ENCODE assay signal across 14 cellular contexts in the genomic region with DNA sequence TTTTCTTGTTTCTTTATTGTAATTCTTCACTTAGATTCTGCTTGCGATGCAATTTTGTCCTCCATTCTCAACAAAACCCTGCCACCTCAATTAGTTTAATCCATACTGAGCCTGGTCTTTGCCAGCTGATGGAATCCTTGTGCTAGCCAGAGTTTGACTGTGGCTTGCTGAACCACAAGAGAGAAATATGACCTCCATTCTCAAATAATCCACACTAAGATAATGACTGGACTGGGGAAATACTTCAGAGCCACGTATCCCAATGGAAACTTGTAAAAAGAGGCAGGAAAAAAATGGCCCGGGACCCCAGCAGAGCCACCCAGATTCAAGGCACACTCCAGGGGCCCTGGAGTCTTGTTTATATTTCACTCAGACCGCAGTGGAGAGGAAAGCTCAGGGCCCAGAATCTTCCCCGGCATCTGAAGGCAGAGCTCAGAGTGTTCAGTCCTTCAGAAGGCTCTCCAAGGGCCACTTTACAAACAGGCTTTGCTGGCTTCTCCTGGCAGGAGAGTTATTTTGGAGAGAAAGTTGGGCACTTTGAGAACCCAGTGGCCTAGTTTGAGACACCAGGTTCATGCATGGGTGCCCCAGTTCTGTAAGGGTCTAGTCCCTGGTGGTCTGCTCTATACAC.
"Had no signal": no experiment of that assay in that cellular context is flagged by ENCODE, and none has a peak within 500 bp of the region (broad histone marks: within the 10 kb centered on the region; RNA-seq: fewer than 3 reads in every experiment).

No MANE protein-coding gene starts in this region.

- H3K36me3 ChIP-seq: right atrium auricular region had no signal

- DNase-seq: activated B cell treated with CpG ODN at 0.5 μM for 24 hours; activated CD4-positive, alpha-beta T cell treated with anti-CD3 and anti-CD28 coated beads, Interleukin-2, amount 10 ng/mL, durations not matched to agents 24 days and 14 days; activated naive CD4-positive, alpha-beta T cell treated with anti-CD3 and anti-CD28 coated beads, Interleukin-2, amount 10 ng/mL, durations not matched to agents 7 days and 5 days; amniotic stem cell; foreskin keratinocyte; head of caudate nucleus; left colon; mesendoderm; stimulated activated CD4-positive, alpha-beta T cell treated with anti-CD3 and anti-CD28 coated beads, Interleukin-1b, Interleukin-23, amount 100 ng/mL, for 48 hours; stimulated activated naive B cell treated with anti-CD40 and anti-IgM and Interleukin-4, amounts not matched to agents 10 μg/mL and 1 μg/mL and 100 μg/mL, for 72 hours; T-helper 17 cell had no signal

- H3K27me3 ChIP-seq: right atrium auricular region had no signal

- H3K79me2 ChIP-seq: parathyroid adenoma had no signal

- H2AFZ ChIP-seq: parathyroid adenoma had no signal

- H3K4me1 ChIP-seq: foreskin keratinocyte, parathyroid adenoma had no signal

- ATAC-seq: activated T-helper 17 cell treated with anti-CD3 and anti-CD28 coated beads, Interleukin-2, amount 50 U/mL, for 72 hours; foreskin keratinocyte; left colon; stimulated activated naive B cell treated with anti-CD40 and anti-IgM and Interleukin-4, amounts not matched to agents 10 μg/mL and 1 μg/mL and 100 μg/mL, for 72 hours; T-helper 17 cell had no signal

- H3K9ac ChIP-seq: parathyroid adenoma had no signal

- H3K4me3 ChIP-seq: right atrium auricular region had no signal

- H3K27ac ChIP-seq: foreskin keratinocyte, parathyroid adenoma, right atrium auricular region had no signal

- H3K9me3 ChIP-seq: right atrium auricular region had no signal
